9 cellular contexts compared by ENCODE assay signal in genomic region chr19:32692727-32693061, GRCh38. TPM values are rescaled to one million over a fixed set of nuclear protein-coding genes. Genes with fewer than 3 reads are reported as not detected.
A peak's percentile ranks its signal among the peaks of the same experiment; 100 is the strongest.
DNase-seq lines count a peak whose midpoint lies in the region; ATAC-seq, FAIRE-seq and TF ChIP-seq lines count a peak whose summit lies in the region.
"Had no signal": no experiment of that assay in that cellular context is flagged by ENCODE, and none has a peak within 500 bp of the region (broad histone marks: within the 10 kb centered on the region; RNA-seq: fewer than 3 reads in every experiment).

No MANE protein-coding gene starts in this region.

- in situ Hi-C loops in K562 (cut with MboI): no loop called here

- no peak for TF ChIP-seq EP300 in K562 (IDR thresholded peaks at IDR 0.05; ENCODE audit: low read length)

- WGBS in HUES64: 90% methylated on average over 7 of the region's 7 CpGs
- 2% methylated on average over 7 of the region's 7 CpGs for WGBS in K562 (ENCODE audit: insufficient coverage, low coverage, missing lambda C conversion rate)

- H3K36me3 ChIP-seq in DOHH2 (ENCODE audit: control insufficient read depth, low read length) (peaks cover 48% of the 10 kb centered on the region), HUES64 (ENCODE audit: insufficient read depth, low read length) (no peaks in the 10 kb centered on the region), K562 (ENCODE audit: control insufficient read depth, insufficient read depth, low read length) (peaks cover 39% of the 10 kb centered on the region), mucosa of rectum (ENCODE audit: control insufficient read depth in 2 of 2, insufficient read depth in 2 of 2, low read length in 2 of 2) (peaks cover 0 to 3% of the 10 kb centered on the region in 2 donors)

- no TSS peak for BruUV-seq in K562 (replicated peaks; lab: Mats Ljungman, UMichigan)

- TF ChIP-seq CTCF in DOHH2 (IDR thresholded peaks at IDR 0.05; ENCODE audit: low read depth, low read length, poor library complexity, severe bottlenecking) (no peak), K562 (IDR thresholded peaks at IDR 0.05 in 2 of 3, conservative IDR thresholded peaks at IDR 0.05 in 1 of 3; ENCODE audit: insufficient read depth in 2 of 3, low read depth in 1 of 3, low read length in 3 of 3) (no peak)

- no peak for TF ChIP-seq POLR2A in K562 (conservative IDR thresholded peaks at IDR 0.05)

- POLR2A ChIA-PET in K562 (lab: Yijun Ruan, JAX): interaction anchor here (1.0 to 1.9 kb wide), 3 partner anchors 15 to 29 kb away, joined by 3 to 4 read pairs (median 4); no protein-coding TSS in a partner anchor

- DNase-seq in K562 (ENCODE audit: extremely low read depth in 1 of 4, low spot score in 3 of 4) (peak in 1 of 4 experiments; percentile 49), A172 (ENCODE audit: low spot score) (no peak), NCI-H187 (lab: John Stamatoyannopoulos, UW) (no peak), foreskin melanocyte (no peak), glomerular visceral epithelial cell (ENCODE audit: extremely low spot score) (no peak)

- 0 out of 2 replicates have a peak, but pooled peaks cover 4% of the 10 kb centered on the region for H3F3A ChIP-seq in DOHH2 (ENCODE audit: control insufficient read depth, insufficient read depth)

- H4K20me1 ChIP-seq in DOHH2 (ENCODE audit: control insufficient read depth, insufficient read depth, low read depth, low read length): no peaks in the 10 kb centered on the region
- no peaks in the 10 kb centered on the region for H4K20me1 ChIP-seq in K562 (replicated peaks; ENCODE audit: control insufficient read depth, insufficient read depth, low read length)

- peaks cover 10% of the 10 kb centered on the region; the same call in 1 of the 2 replicates for H3K9me3 ChIP-seq in DOHH2 (ENCODE audit: control insufficient read depth, insufficient read depth, low read length)
- no peaks in the 10 kb centered on the region for H3K9me3 ChIP-seq in HUES64 (ENCODE audit: insufficient read depth, low read depth, low read length)
- peaks cover 23% of the 10 kb centered on the region for H3K9me3 ChIP-seq in K562 (replicated peaks; ENCODE audit: control insufficient read depth, insufficient read depth, low read depth, low read length)
- H3K9me3 ChIP-seq in mucosa of rectum (ENCODE audit: control insufficient read depth in 2 of 2, low read length in 2 of 2): no peaks in the 10 kb centered on the region

- H2AFZ ChIP-seq in K562 (ENCODE audit: low read depth, low read length): peak overlapping the region; percentile 88

- H3K79me2 ChIP-seq in DOHH2 (ENCODE audit: control insufficient read depth, low read length): peaks cover 70% of the 10 kb centered on the region
- H3K79me2 ChIP-seq in K562 (ENCODE audit: control insufficient read depth, insufficient read depth, low read length): peaks cover 85% of the 10 kb centered on the region

- H3K9ac ChIP-seq in HUES64 (ENCODE audit: low read depth, low read length) (peak overlapping the region; percentile 75; the same call in 1 of the 2 replicates), K562 (ENCODE audit: insufficient read depth in 1 of 2, low read depth in 2 of 2, low read length in 2 of 2) (peak overlapping the region; percentile 89 to 100), mucosa of rectum (ENCODE audit: low read depth in 1 of 2, low read length in 2 of 2) (peak overlapping the region; percentile 83 to 85)

- H3K27me3 ChIP-seq in DOHH2 (ENCODE audit: control insufficient read depth, low read length) (no peaks in the 10 kb centered on the region), HUES64 (ENCODE audit: insufficient read depth, low read length) (peaks cover 22% of the 10 kb centered on the region), K562 (ENCODE audit: control insufficient read depth in 2 of 2, insufficient read depth in 2 of 2, low read length in 2 of 2) (no peaks in the 10 kb centered on the region), mucosa of rectum (ENCODE audit: control insufficient read depth in 2 of 2, insufficient read depth in 2 of 2, low read length in 2 of 2) (no peaks in the 10 kb centered on the region)

- no peaks in the 10 kb centered on the region for H3K9me1 ChIP-seq in K562 (ENCODE audit: control insufficient read depth, insufficient read depth, low read length)

- FAIRE-seq in K562 (lab: Jason Lieb, UNC): no peak

- CTCF ChIA-PET in K562 (lab: Yijun Ruan, JAX; ENCODE audit: low intra/inter-chr PET ratio): no interaction called here

- peaks cover 37% of the 10 kb centered on the region for H3K4me1 ChIP-seq in DOHH2 (ENCODE audit: control insufficient read depth, low read length)
- H3K4me1 ChIP-seq in HUES64 (ENCODE audit: insufficient read depth, low read length): peaks cover 3% of the 10 kb centered on the region; the same call in 1 of the 2 replicates
- peaks cover 16 to 29% of the 10 kb centered on the region in 2 experiments; a peak in 4 of 5 replicates for H3K4me1 ChIP-seq in K562 (replicated peaks in 1 of 2; ENCODE audit: control insufficient read depth in 2 of 2, insufficient read depth in 2 of 2, low read length in 2 of 2)
- H3K4me1 ChIP-seq in mucosa of rectum (ENCODE audit: control insufficient read depth in 2 of 2, insufficient read depth in 2 of 2, low read length in 2 of 2): peaks cover 20 to 25% of the 10 kb centered on the region in 2 donors

- H3K4me3 ChIP-seq in DOHH2 (ENCODE audit: low read length) (peak overlapping the region; percentile 99), HUES64 (ENCODE audit: low read length) (peak overlapping the region; percentile 62), K562 (peak overlapping the region; percentile 73), mucosa of rectum (ENCODE audit: low read length in 2 of 2) (peak overlapping the region; percentile 75 to 85)

- H3K4me2 ChIP-seq in DOHH2 (ENCODE audit: low read length) (peak overlapping the region; percentile 98), K562 (ENCODE audit: insufficient read depth, low read length) (peak overlapping the region; percentile 96)

- peak overlapping the region; percentile 50 for H3K27ac ChIP-seq in DOHH2 (ENCODE audit: low read depth, low read length)
- H3K27ac ChIP-seq in HUES64 (ENCODE audit: low read depth, low read length): no peak overlapping the region
- peak overlapping the region; percentile 86 for H3K27ac ChIP-seq in K562 (ENCODE audit: extremely low read depth, low read depth, low read length)
- peak overlapping the region; percentile 82 to 86 for H3K27ac ChIP-seq in mucosa of rectum (ENCODE audit: low read depth in 2 of 2, low read length in 2 of 2)

- ATAC-seq in K562: peak; percentile 26

- TF ChIP-seq RAD21 in K562 (CRISPR knock-in tag; conservative IDR thresholded peaks at IDR 0.05 in 1 of 2, IDR thresholded peaks at IDR 0.05 in 1 of 2): no peak

- intact Hi-C loops in K562 (cut with micrococcal nuclease): loop anchor here (10.0 kb wide), 1 partner anchor 282 kb away; the partner anchor contains the start of genes CEP89 and FAAP24

- no peaks in the 10 kb centered on the region for H3K9me2 ChIP-seq in DOHH2 (replicated peaks; ENCODE audit: control insufficient read depth, low read length)

RNA-seq across cellular contexts. Expression of gene NUDT19, which starts 1.1 kb away (rescaled TPM):
- 2.5 TPM for polyA plus RNA-seq in HUES64 (2013, experiment 1 of 2)
- polyA plus RNA-seq in HUES64 (2013, experiment 2 of 2): 3.8 TPM
- total RNA-seq in K562 (2011; cell fraction: chromatin; rRNA removed; ENCODE audit: low replicate concordance): 12.2 and 13.0 TPM in 2 replicates
- total RNA-seq in K562 (2011; cell fraction: nucleolus; rRNA removed): 12.4 and 16.3 TPM in 2 replicates
- total RNA-seq in K562 (2011; cell fraction: nucleoplasm; rRNA removed): 14.6 and 19.5 TPM in 2 replicates
- total RNA-seq in K562 (2014; rRNA removed) (14.9 and 23.0 TPM in 2 replicates), K562 (2014; rRNA removed; fragmentation: Illumina TruSeq; extraction: Trizol) (13.5 and 13.8 TPM in 2 replicates), K562 (2015; rRNA removed; fragmentation: Illumina TruSeq; extraction: Trizol) (13.8 and 14.4 TPM in 2 replicates), K562 (2021) (24.1 and 24.8 TPM in 2 replicates)
- polyA plus RNA-seq in K562 (2011; rRNA removed) (9.6 and 10.4 TPM in 2 replicates), K562 (2014; fragmentation: Illumina TruSeq; extraction: Trizol) (11.6 and 12.3 TPM in 2 replicates), K562 (2014; fragmentation: Nextera tagmentation; extraction: Ambion mirVana) (10 to 100 TPM; 28.2 to 38.6 TPM), K562 (2014; rRNA removed) (9.7 TPM in 2 replicates)
- polyA plus RNA-seq in K562 (2011; cell fraction: cytosol; rRNA removed): 8.6 and 10.8 TPM in 2 replicates
- 4.9 and 6.9 TPM in 2 replicates for polyA plus RNA-seq in K562 (2011; cell fraction: nucleus; rRNA removed)
- 11.7 and 12.1 TPM in 2 replicates for polyA plus RNA-seq in K562 (2012)
- polyA minus RNA-seq in K562 (2011; rRNA and poly(A)+ RNA removed): 7.7 and 10.1 TPM in 2 replicates
- 15.2 and 15.6 TPM in 2 replicates for polyA minus RNA-seq in K562 (2011; cell fraction: cytosol; rRNA and poly(A)+ RNA removed)
- polyA minus RNA-seq in K562 (2011; cell fraction: nucleus; rRNA and poly(A)+ RNA removed): 9.9 and 11.7 TPM in 2 replicates
- 27.7 and 28.8 TPM in 2 replicates for total RNA-seq in A172 (2014; rRNA removed; shearing (Covaris generic))

RNA-seq across cellular contexts. Expression of gene RGS9BP, which starts 17.0 kb away (rescaled TPM):
- polyA plus RNA-seq in HUES64 (2013, experiment 1 of 2): not detected
- not detected for polyA plus RNA-seq in HUES64 (2013, experiment 2 of 2)
- 0.14 and 0.72 TPM in 2 replicates for total RNA-seq in K562 (2011; cell fraction: chromatin; rRNA removed; ENCODE audit: low replicate concordance)
- total RNA-seq in K562 (2011; cell fraction: nucleolus; rRNA removed): 0.83 and 1.7 TPM in 2 replicates
- 0.61 and 0.66 TPM in 2 replicates for total RNA-seq in K562 (2011; cell fraction: nucleoplasm; rRNA removed)
- total RNA-seq in K562 (2014; rRNA removed): 1.3 and 1.5 TPM in 2 replicates
- total RNA-seq in K562 (2014; rRNA removed; fragmentation: Illumina TruSeq; extraction: Trizol): 0.41 and 0.58 TPM in 2 replicates
- total RNA-seq in K562 (2015; rRNA removed; fragmentation: Illumina TruSeq; extraction: Trizol): 0.83 and 1.1 TPM in 2 replicates
- 1.2 TPM in 2 replicates for total RNA-seq in K562 (2021)
- 0.24 and 0.31 TPM in 2 replicates for polyA plus RNA-seq in K562 (2011; rRNA removed)
- polyA plus RNA-seq in K562 (2011; cell fraction: cytosol; rRNA removed): 0.21 and 0.58 TPM in 2 replicates
- polyA plus RNA-seq in K562 (2011; cell fraction: nucleus; rRNA removed): 0.37 and 0.40 TPM in 2 replicates
- 0.57 and 0.64 TPM in 2 replicates for polyA plus RNA-seq in K562 (2012)
- 0.28 and 0.47 TPM in 2 replicates for polyA plus RNA-seq in K562 (2014; fragmentation: Illumina TruSeq; extraction: Trizol)
- polyA plus RNA-seq in K562 (2014; fragmentation: Nextera tagmentation; extraction: Ambion mirVana): under 1 TPM; 0.03 to 0.04 TPM
- polyA plus RNA-seq in K562 (2014; rRNA removed): 0.49 and 1.2 TPM in 2 replicates
- polyA minus RNA-seq in K562 (2011; rRNA and poly(A)+ RNA removed): 0.33 and 0.42 TPM in 2 replicates
- 0.67 TPM in 1 of 2 replicates, not detected in the other for polyA minus RNA-seq in K562 (2011; cell fraction: cytosol; rRNA and poly(A)+ RNA removed)
- 0.67 and 1.00 TPM in 2 replicates for polyA minus RNA-seq in K562 (2011; cell fraction: nucleus; rRNA and poly(A)+ RNA removed)
- 1.1 and 2.8 TPM in 2 replicates for total RNA-seq in A172 (2014; rRNA removed; shearing (Covaris generic))

RNA-seq across cellular contexts. Expression of gene ANKRD27, which starts 17.7 kb away (rescaled TPM):
- 18.2 TPM for polyA plus RNA-seq in HUES64 (2013, experiment 1 of 2)
- 23.3 TPM for polyA plus RNA-seq in HUES64 (2013, experiment 2 of 2)
- 164 and 173 TPM in 2 replicates for total RNA-seq in K562 (2011; cell fraction: chromatin; rRNA removed; ENCODE audit: low replicate concordance)
- total RNA-seq in K562 (2011; cell fraction: nucleolus; rRNA removed): 94.1 and 96.4 TPM in 2 replicates
- 75.4 and 97.2 TPM in 2 replicates for total RNA-seq in K562 (2011; cell fraction: nucleoplasm; rRNA removed)
- total RNA-seq in K562 (2014; rRNA removed) (42.2 and 48.9 TPM in 2 replicates), K562 (2014; rRNA removed; fragmentation: Illumina TruSeq; extraction: Trizol) (52.4 and 56.9 TPM in 2 replicates), K562 (2015; rRNA removed; fragmentation: Illumina TruSeq; extraction: Trizol) (64.0 and 66.2 TPM in 2 replicates), K562 (2021) (71.3 and 74.0 TPM in 2 replicates)
- polyA plus RNA-seq in K562 (2011; rRNA removed) (61.4 and 67.2 TPM in 2 replicates), K562 (2014; fragmentation: Illumina TruSeq; extraction: Trizol) (54.3 and 60.2 TPM in 2 replicates), K562 (2014; fragmentation: Nextera tagmentation; extraction: Ambion mirVana) (1 to 10 TPM; 5.3 to 7.2 TPM), K562 (2014; rRNA removed) (46.7 and 54.2 TPM in 2 replicates)
- polyA plus RNA-seq in K562 (2011; cell fraction: cytosol; rRNA removed): 35.5 and 45.2 TPM in 2 replicates
- polyA plus RNA-seq in K562 (2011; cell fraction: nucleus; rRNA removed): 59.3 and 73.4 TPM in 2 replicates
- 52.4 and 57.0 TPM in 2 replicates for polyA plus RNA-seq in K562 (2012)
- polyA minus RNA-seq in K562 (2011; rRNA and poly(A)+ RNA removed): 97.7 and 99.1 TPM in 2 replicates
- polyA minus RNA-seq in K562 (2011; cell fraction: cytosol; rRNA and poly(A)+ RNA removed): 33.7 and 42.9 TPM in 2 replicates
- 35.9 and 75.0 TPM in 2 replicates for polyA minus RNA-seq in K562 (2011; cell fraction: nucleus; rRNA and poly(A)+ RNA removed)
- total RNA-seq in A172 (2014; rRNA removed; shearing (Covaris generic)): 36.0 and 36.7 TPM in 2 replicates

RNA-seq across cellular contexts. Expression of gene TDRD12, which starts 26.9 kb away (rescaled TPM):
- polyA plus RNA-seq in HUES64 (2013, experiment 1 of 2): 0.45 TPM
- polyA plus RNA-seq in HUES64 (2013, experiment 2 of 2): 1.0 TPM
- total RNA-seq in K562 (2011; cell fraction: chromatin; rRNA removed; ENCODE audit: low replicate concordance): not detected in 2 replicates
- total RNA-seq in K562 (2011; cell fraction: nucleolus; rRNA removed): not detected in 2 replicates
- not detected in 2 replicates for total RNA-seq in K562 (2011; cell fraction: nucleoplasm; rRNA removed)
- total RNA-seq in K562 (2014; rRNA removed) (not detected in 2 replicates), K562 (2014; rRNA removed; fragmentation: Illumina TruSeq; extraction: Trizol) (not detected in 2 replicates), K562 (2015; rRNA removed; fragmentation: Illumina TruSeq; extraction: Trizol) (not detected in 2 replicates), K562 (2021) (not detected in 2 replicates)
- polyA plus RNA-seq in K562 (2011; rRNA removed) (0.03 and 0.07 TPM in 2 replicates), K562 (2014; fragmentation: Illumina TruSeq; extraction: Trizol) (not detected in 2 replicates), K562 (2014; fragmentation: Nextera tagmentation; extraction: Ambion mirVana) (not detected), K562 (2014; rRNA removed) (not detected in 2 replicates)
- polyA plus RNA-seq in K562 (2011; cell fraction: cytosol; rRNA removed): not detected in 2 replicates
- not detected in 2 replicates for polyA plus RNA-seq in K562 (2011; cell fraction: nucleus; rRNA removed)
- polyA plus RNA-seq in K562 (2012): 0.05 TPM in 1 of 2 replicates, not detected in the other
- not detected in 2 replicates for polyA minus RNA-seq in K562 (2011; rRNA and poly(A)+ RNA removed)
- polyA minus RNA-seq in K562 (2011; cell fraction: cytosol; rRNA and poly(A)+ RNA removed): not detected in 2 replicates
- not detected in 2 replicates for polyA minus RNA-seq in K562 (2011; cell fraction: nucleus; rRNA and poly(A)+ RNA removed)
- 0.05 and 0.07 TPM in 2 replicates for total RNA-seq in A172 (2014; rRNA removed; shearing (Covaris generic))
- total RNA-seq: RPMI7951 had no signal
